In genomic region chr22:46105494-46106278, GRCh38 we compare ENCODE assay signal across 12 cellular contexts. TPM values are rescaled to one million over a fixed set of nuclear protein-coding genes. Genes with fewer than 3 reads are reported as not detected.
DNase-seq lines count a peak whose midpoint lies in the region; ATAC-seq and TF ChIP-seq lines count a peak whose summit lies in the region.
"Had no signal": no experiment of that assay in that cellular context is flagged by ENCODE, and none has a peak within 500 bp of the region (broad histone marks: within the 10 kb centered on the region; RNA-seq: fewer than 3 reads in every experiment).

No MANE protein-coding gene starts in this region.

- in situ Hi-C loops in mammary epithelial cell (cut with MboI; ENCODE audit: low sequenced_read_pairs in 2 of 2): loop anchor here (5.0 to 25.0 kb wide), 3 partner anchors 48 to 432 kb away; partner anchors contain the start of gene CELSR1 (in 1 of the 2)

- dilution Hi-C loops in mammary epithelial cell (cut with HindIII; ENCODE audit: low sequenced_read_pairs): no loop called here

- H3K4me1 ChIP-seq in HCT116 (ENCODE audit: control insufficient read depth in 1 of 2, insufficient read depth in 2 of 2, low read length in 2 of 2): peaks cover 5 to 53% of the 10 kb centered on the region in 2 experiments; a peak in 3 of 4 replicates
- peaks cover 98% of the 10 kb centered on the region for H3K4me1 ChIP-seq in mammary epithelial cell (ENCODE audit: insufficient read depth, low read length)
- H3K4me1 ChIP-seq: parathyroid adenoma had no signal

- no peak for TF ChIP-seq RAD21 in HCT116 (IDR thresholded peaks at IDR 0.05; ENCODE audit: low read depth)

- H3K9me3 ChIP-seq in HCT116 (ENCODE audit: control insufficient read depth in 1 of 2, insufficient read depth in 1 of 2, low read depth in 1 of 2, low read length in 2 of 2): no peaks in the 10 kb centered on the region
- no peaks in the 10 kb centered on the region for H3K9me3 ChIP-seq in mammary epithelial cell (replicated peaks; ENCODE audit: insufficient read depth, low read length)

- DNase-seq in HCT116 (ENCODE audit: low read depth, low spot score): no peak
- peak; percentile 96 for DNase-seq in mammary epithelial cell
- DNase-seq in left kidney (ENCODE audit: low read depth, low spot score): peak; percentile 72
- no peak for DNase-seq in substantia nigra (lab: John Stamatoyannopoulos, UW)
- no peak for DNase-seq in activated CD8-positive, alpha-beta T cell treated with anti-CD3 and anti-CD28 coated beads, Interleukin-2, amount 10 ng/mL, durations not matched to agents 7 days and 5 days
- no peak for DNase-seq in stimulated activated naive CD8-positive, alpha-beta T cell treated with anti-CD3 and anti-CD28 coated beads, Interleukin-15, amount 100 ng/mL, for 72 hours
- DNase-seq in NCI-H2196 (lab: John Stamatoyannopoulos, UW; ENCODE audit: unreplicated experiment): no peak
- DNase-seq in activated CD8-positive, alpha-beta memory T cell treated with anti-CD3 and anti-CD28 coated beads, Interleukin-2, amount 50 U/mL, for 4 hours: no peak
- DNase-seq: activated CD8-positive, alpha-beta memory T cell treated with anti-CD3 and anti-CD28 coated beads for 24 hours had no signal

- no peak overlapping the region for H3K27ac Mint-ChIP-seq in activated CD8-positive, alpha-beta T cell treated with anti-CD3 and anti-CD28 coated beads, Interleukin-2, amount 10 ng/mL, durations not matched to agents 7 days and 5 days
- H3K27ac Mint-ChIP-seq in stimulated activated naive CD8-positive, alpha-beta T cell treated with anti-CD3 and anti-CD28 coated beads, Interleukin-15, amount 100 ng/mL, for 72 hours: peak overlapping the region in 1 of 2 donors; percentile 59
- H3K27ac Mint-ChIP-seq: IgD-negative memory B cell; stimulated activated naive CD8-positive, alpha-beta T cell treated with anti-CD3 and anti-CD28 coated beads, Interleukin-15, Interleukin-2, amounts not matched to agents 100 ng/mL and 50 ng/mL, for 24 hours had no signal

- H3K9me2 ChIP-seq in HCT116 (ENCODE audit: insufficient read depth): no peaks in the 10 kb centered on the region

- BruUV-seq in HCT116 (replicated peaks; lab: Mats Ljungman, UMichigan): no TSS peak
- BruUV-seq in mammary epithelial cell (replicated peaks; lab: Mats Ljungman, UMichigan): no TSS peak

- H3K9ac ChIP-seq in HCT116 (ENCODE audit: low read length) (no peak overlapping the region), mammary epithelial cell (ENCODE audit: insufficient read depth, low read length) (peak overlapping the region; percentile 58)
- H3K9ac ChIP-seq: parathyroid adenoma had no signal

- H3K27me3 ChIP-seq in HCT116 (ENCODE audit: insufficient read depth, low read length) (no peaks in the 10 kb centered on the region), mammary epithelial cell (ENCODE audit: insufficient read depth, low read length) (no peaks in the 10 kb centered on the region)

- H4K20me1 ChIP-seq in HCT116 (ENCODE audit: insufficient read depth) (no peaks in the 10 kb centered on the region), mammary epithelial cell (ENCODE audit: insufficient read depth, low read length) (no peaks in the 10 kb centered on the region)

- RAD21 ChIA-PET in HCT116 (lab: Charles Lee; ENCODE audit: low non-redundant PET in 1 of 2, low total read pairs in 2 of 2, uncharacterized antibody in 2 of 2, unreplicated experiment in 2 of 2): no interaction called here

- H2AFZ ChIP-seq in HCT116 (ENCODE audit: low read depth, low read length, poor library complexity, severe bottlenecking) (no peak overlapping the region), mammary epithelial cell (ENCODE audit: low read depth, low read length) (no peak overlapping the region)
- H2AFZ ChIP-seq: parathyroid adenoma had no signal

- intact Hi-C loops in HCT116 (cut with micrococcal nuclease) (no loop called here), mammary epithelial cell (cut with micrococcal nuclease) (loop anchor here (1.0 to 2.0 kb wide), 3 partner anchors 17 to 41 kb away; no protein-coding TSS in a partner anchor)

- H3K4me3 Mint-ChIP-seq in activated CD8-positive, alpha-beta T cell treated with anti-CD3 and anti-CD28 coated beads, Interleukin-2, amount 10 ng/mL, durations not matched to agents 7 days and 5 days: no peak overlapping the region
- no peak overlapping the region for H3K4me3 Mint-ChIP-seq in stimulated activated naive CD8-positive, alpha-beta T cell treated with anti-CD3 and anti-CD28 coated beads, Interleukin-15, amount 100 ng/mL, for 72 hours
- H3K4me3 Mint-ChIP-seq: IgD-negative memory B cell; stimulated activated naive CD8-positive, alpha-beta T cell treated with anti-CD3 and anti-CD28 coated beads, Interleukin-15, Interleukin-2, amounts not matched to agents 100 ng/mL and 50 ng/mL, for 24 hours had no signal

- ATAC-seq in HCT116: no peak
- ATAC-seq in activated CD8-positive, alpha-beta T cell treated with anti-CD3 and anti-CD28 coated beads, Interleukin-2, amount 10 ng/mL, durations not matched to agents 7 days and 5 days: no peak
- no peak for ATAC-seq in stimulated activated naive CD8-positive, alpha-beta T cell treated with anti-CD3 and anti-CD28 coated beads, Interleukin-15, amount 100 ng/mL, for 72 hours

- no peaks in the 10 kb centered on the region for H3K36me3 Mint-ChIP-seq in activated CD8-positive, alpha-beta T cell treated with anti-CD3 and anti-CD28 coated beads, Interleukin-2, amount 10 ng/mL, durations not matched to agents 7 days and 5 days (ENCODE audit: low read depth)
- H3K36me3 Mint-ChIP-seq: IgD-negative memory B cell had no signal

- H3K9me3 Mint-ChIP-seq in activated CD8-positive, alpha-beta T cell treated with anti-CD3 and anti-CD28 coated beads, Interleukin-2, amount 10 ng/mL, durations not matched to agents 7 days and 5 days (ENCODE audit: insufficient read depth): no peaks in the 10 kb centered on the region
- H3K9me3 Mint-ChIP-seq in stimulated activated naive CD8-positive, alpha-beta T cell treated with anti-CD3 and anti-CD28 coated beads, Interleukin-15, amount 100 ng/mL, for 72 hours: no peaks in the 10 kb centered on the region
- H3K9me3 Mint-ChIP-seq: IgD-negative memory B cell; stimulated activated naive CD8-positive, alpha-beta T cell treated with anti-CD3 and anti-CD28 coated beads, Interleukin-15, Interleukin-2, amounts not matched to agents 100 ng/mL and 50 ng/mL, for 24 hours had no signal

- no peak for TF ChIP-seq POLR2A in HCT116 (IDR thresholded peaks at IDR 0.05; ENCODE audit: borderline replicate concordance, extremely low read depth, insufficient read depth, insufficient read length)

- CTCF ChIA-PET in HCT116 (lab: Charles Lee): no interaction called here
- CTCF ChIA-PET in mammary epithelial cell (lab: Charles Lee; ENCODE audit: low non-redundant PET): interaction anchor here (0.6 kb wide), 1 partner anchor 20 kb away, joined by 3 read pairs; no protein-coding TSS in a partner anchor
- CTCF ChIA-PET in activated CD8-positive, alpha-beta T cell treated with anti-CD3 and anti-CD28 coated beads, Interleukin-2, amount 10 ng/mL, durations not matched to agents 7 days and 5 days (lab: Charles Lee): no interaction called here

- H3K36me3 ChIP-seq in HCT116 (ENCODE audit: control insufficient read depth in 1 of 2, insufficient read depth in 2 of 2, low read length in 2 of 2) (peaks cover 11 to 32% of the 10 kb centered on the region in 2 experiments; a peak in 3 of 4 replicates), mammary epithelial cell (ENCODE audit: insufficient read depth, low read length) (peaks cover 15% of the 10 kb centered on the region)

- no peak for TF ChIP-seq CTCF in HCT116 (IDR thresholded peaks at IDR 0.05 in 2 of 3, conservative IDR thresholded peaks at IDR 0.05 in 1 of 3; ENCODE audit: borderline replicate concordance in 1 of 3, insufficient read depth in 1 of 3, low read depth in 2 of 3, low read length in 2 of 3)
- TF ChIP-seq CTCF in mammary epithelial cell (conservative IDR thresholded peaks at IDR 0.05 in 1 of 2, IDR thresholded peaks at IDR 0.05 in 1 of 2; ENCODE audit: extremely low read depth in 1 of 2, insufficient read depth in 1 of 2, low read depth in 1 of 2, low read length in 2 of 2): no peak

- H3K4me1 Mint-ChIP-seq in activated CD8-positive, alpha-beta T cell treated with anti-CD3 and anti-CD28 coated beads, Interleukin-2, amount 10 ng/mL, durations not matched to agents 7 days and 5 days (ENCODE audit: low read depth): no peaks in the 10 kb centered on the region
- H3K4me1 Mint-ChIP-seq in stimulated activated naive CD8-positive, alpha-beta T cell treated with anti-CD3 and anti-CD28 coated beads, Interleukin-15, amount 100 ng/mL, for 72 hours: no peaks in the 10 kb centered on the region

- no peak overlapping the region for H3K4me3 ChIP-seq in HCT116 (replicated peaks in 1 of 2; ENCODE audit: low read depth in 1 of 2, low read length in 2 of 2)
- H3K4me3 ChIP-seq in mammary epithelial cell (replicated peaks in 1 of 3; ENCODE audit: insufficient read depth in 1 of 3, low read depth in 2 of 3, low read length in 3 of 3): peak overlapping the region in 1 of 3 experiments; percentile 1

- peaks cover 41% of the 10 kb centered on the region; the same call in 1 of the 2 replicates for H3K79me2 ChIP-seq in HCT116 (ENCODE audit: insufficient read depth, low read length)
- peaks cover 71% of the 10 kb centered on the region for H3K79me2 ChIP-seq in mammary epithelial cell (ENCODE audit: insufficient read depth, low read length)
- H3K79me2 ChIP-seq: parathyroid adenoma had no signal

- 2% methylated on average over 12 of the region's 25 CpGs for WGBS in mammary epithelial cell (ENCODE audit: low coverage, missing lambda C conversion rate)

- peak overlapping the region; percentile 5; the same call in 1 of the 2 replicates for H3K27ac ChIP-seq in HCT116 (ENCODE audit: low read depth, low read length)
- peak overlapping the region; percentile 89 for H3K27ac ChIP-seq in mammary epithelial cell (ENCODE audit: insufficient read depth, low read depth, low read length)
- peak overlapping the region; percentile 93 for H3K27ac ChIP-seq in substantia nigra (ENCODE audit: low read depth, low read length, poor library complexity, severe bottlenecking)
- H3K27ac ChIP-seq: parathyroid adenoma had no signal

- no peaks in the 10 kb centered on the region for H3K27me3 Mint-ChIP-seq in activated CD8-positive, alpha-beta T cell treated with anti-CD3 and anti-CD28 coated beads, Interleukin-2, amount 10 ng/mL, durations not matched to agents 7 days and 5 days (ENCODE audit: low read depth)
- H3K27me3 Mint-ChIP-seq in stimulated activated naive CD8-positive, alpha-beta T cell treated with anti-CD3 and anti-CD28 coated beads, Interleukin-15, amount 100 ng/mL, for 72 hours: no peaks in the 10 kb centered on the region
- H3K27me3 Mint-ChIP-seq: IgD-negative memory B cell; stimulated activated naive CD8-positive, alpha-beta T cell treated with anti-CD3 and anti-CD28 coated beads, Interleukin-15, Interleukin-2, amounts not matched to agents 100 ng/mL and 50 ng/mL, for 24 hours had no signal

- POLR2A ChIA-PET in HCT116 (lab: Charles Lee): no interaction called here
- POLR2A ChIA-PET in activated CD8-positive, alpha-beta T cell treated with anti-CD3 and anti-CD28 coated beads, Interleukin-2, amount 10 ng/mL, durations not matched to agents 7 days and 5 days (lab: Charles Lee): no interaction called here

- H3K4me2 ChIP-seq in HCT116 (ENCODE audit: low read length): no peak overlapping the region
- H3K4me2 ChIP-seq in mammary epithelial cell (ENCODE audit: insufficient read depth, low read depth, low read length): peak overlapping the region; percentile 63

RNA-seq across cellular contexts. Expression of gene PPARA, which starts 44.6 kb away (rescaled TPM):
- total RNA-seq in HCT116 (2021; ENCODE audit: unreplicated experiment): 14.5 TPM
- 4.8 and 5.6 TPM in 2 replicates for polyA plus RNA-seq in HCT116 (2012)
- 10 to 100 TPM; 10.3 to 15.5 TPM for total RNA-seq in mammary epithelial cell
- polyA plus RNA-seq in mammary epithelial cell: 7.4 TPM
- polyA minus RNA-seq in mammary epithelial cell: 46.3 TPM
- total RNA-seq in activated CD8-positive, alpha-beta T cell treated with anti-CD3 and anti-CD28 coated beads, Interleukin-2, amount 10 ng/mL, durations not matched to agents 7 days and 5 days: 10 to 100 TPM; 17.9 to 18.1 TPM

Comparison
In these comparisons a context has a peak if more than half of its experiments do, and no peak if none do; other contexts are left out.
1. DNase-seq: peak in mammary epithelial cell (single experiment) and left kidney (single experiment); none in HCT116 (single experiment), substantia nigra (0 of 49), activated CD8-positive, alpha-beta T cell treated with anti-CD3 and anti-CD28 coated beads, Interleukin-2, amount 10 ng/mL, durations not matched to agents 7 days and 5 days (single experiment), stimulated activated naive CD8-positive, alpha-beta T cell treated with anti-CD3 and anti-CD28 coated beads, Interleukin-15, amount 100 ng/mL, for 72 hours (0 of 2), NCI-H2196 (single experiment) and activated CD8-positive, alpha-beta memory T cell treated with anti-CD3 and anti-CD28 coated beads, Interleukin-2, amount 50 U/mL, for 4 hours (single experiment).
2. H3K27ac ChIP-seq: peak in every context shown above with its lines; median percentile 93 in substantia nigra; 89 in mammary epithelial cell; 5 in HCT116.